In the genomic region with DNA sequence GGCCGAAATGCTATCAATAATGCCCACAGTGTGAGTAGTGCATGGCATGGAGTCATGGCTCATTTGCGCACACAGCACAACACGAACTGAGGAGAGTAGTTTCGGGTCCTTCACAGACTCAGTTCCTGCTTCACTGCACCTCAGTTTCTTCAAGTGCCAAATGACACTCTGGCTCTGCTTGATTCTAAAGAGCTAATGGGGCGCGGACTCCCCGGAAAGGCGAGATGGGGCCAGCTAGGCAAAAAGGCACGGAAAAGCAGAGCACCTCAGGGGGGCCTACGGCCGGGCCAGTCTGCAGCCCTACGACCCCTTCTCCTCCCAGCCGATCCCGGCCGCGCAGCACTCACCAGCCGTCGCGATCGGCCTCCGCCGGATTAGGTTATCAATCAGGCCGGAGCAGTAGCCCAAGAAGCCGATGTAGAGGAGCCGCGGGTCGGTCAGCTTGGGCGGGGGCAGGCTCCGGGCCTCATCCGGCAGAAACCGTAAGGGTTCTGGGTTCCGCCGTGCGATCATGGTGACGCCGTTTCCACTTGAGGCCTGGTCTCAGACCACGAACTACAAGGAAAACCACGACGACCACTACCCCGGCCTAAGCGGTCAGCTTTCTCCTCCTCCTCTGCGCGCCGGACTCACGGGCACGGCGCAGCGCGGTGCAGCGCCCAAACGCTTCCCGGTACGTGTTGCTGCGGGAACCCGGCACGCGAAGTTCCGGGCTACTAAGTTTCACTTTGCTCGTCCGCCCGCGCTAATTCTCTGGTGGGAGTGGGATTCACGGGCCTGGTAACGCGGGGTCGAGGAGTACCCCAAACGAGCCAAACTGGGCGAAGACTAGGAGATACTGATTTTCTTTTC, we compare ENCODE assay signal across 8 cellular contexts. TPM values are rescaled to one million over a fixed set of nuclear protein-coding genes. Genes with fewer than 3 reads are reported as not detected.
DNase-seq lines count a peak whose midpoint lies in the region; ATAC-seq and TF ChIP-seq lines count a peak whose summit lies in the region.

Gene NDUFC2, minus strand, starts transcription at position 631 of the 852 bp plus-strand sequence. Its CDS starts 118 bp downstream, at position 513.

- DNase-seq in BE2C (peak; percentile 84), GM19238 (ENCODE audit: insufficient read length, low spot score) (peak; percentile 71), NCI-H748 treated with DMSO at 0.1 percent for 48 hours (lab: John Stamatoyannopoulos, UW) (peak; percentile 13), ecto neural progenitor cell (ENCODE audit: low spot score) (peak; percentile 81), lower leg skin (ENCODE audit: low spot score in 2 of 2) (peak; percentile 63 to 95)
- peak; percentile 77 for DNase-seq in activated CD4-positive, alpha-beta memory T cell treated with anti-CD3 and anti-CD28 coated beads for 36 hours
- DNase-seq in stimulated activated CD4-positive, alpha-beta T cell treated with anti-CD3 and anti-CD28 coated beads, Interleukin-4, amount 100 ng/mL, for 4 hours = peak; percentile 64 to 66

- H3K27me3 ChIP-seq in BE2C = no peaks in the 10 kb centered on the region

- peak; percentile 69 for ATAC-seq in HG03457 (IDR thresholded peaks at IDR 0.05; ENCODE audit: unreplicated experiment)

- peaks cover 7% of the 10 kb centered on the region; the same call in 1 of the 2 replicates for H3K4me1 ChIP-seq in BE2C

- H3K4me3 ChIP-seq in BE2C (ENCODE audit: low read depth, low read length) (peak within 1 kb of the TSS; percentile 82), lower leg skin (ENCODE audit: low read depth, poor library complexity, severe bottlenecking) (peak within 1 kb of the TSS; percentile 98)

- peaks cover 14% of the 10 kb centered on the region for H3K36me3 ChIP-seq in BE2C

- no peak for TF ChIP-seq POLR2A in lower leg skin (IDR thresholded peaks at IDR 0.05)

- POLR2A ChIA-PET in activated CD4-positive, alpha-beta memory T cell treated with anti-CD3 and anti-CD28 coated beads for 36 hours (lab: Charles Lee) = interaction anchor here (0.5 to 2.1 kb wide), 8 partner anchors 11 to 416 kb away, joined by 3 to 8 read pairs (median 5); partner anchors contain the start of genes ALG8, INTS4, KCTD21 and USP35

- intact Hi-C loops in activated CD4-positive, alpha-beta memory T cell treated with anti-CD3 and anti-CD28 coated beads for 36 hours (cut with micrococcal nuclease) = loop anchor here (1.0 to 5.0 kb wide), 6 partner anchors 15 to 483 kb away; partner anchors contain the start of genes ALG8, GAB2, KCTD21 and USP35
- intact Hi-C loops in lower leg skin (cut with DNase I; ENCODE audit: low total_unique reads) = no loop called here

- H3K9me3 Mint-ChIP-seq in activated CD4-positive, alpha-beta memory T cell treated with anti-CD3 and anti-CD28 coated beads for 36 hours = no peaks in the 10 kb centered on the region

- no peaks in the 10 kb centered on the region for H3K9me3 ChIP-seq in BE2C

- peak within 1 kb of the TSS; percentile 91 for H3K4me3 Mint-ChIP-seq in activated CD4-positive, alpha-beta memory T cell treated with anti-CD3 and anti-CD28 coated beads for 36 hours

- H3K27ac Mint-ChIP-seq in activated CD4-positive, alpha-beta memory T cell treated with anti-CD3 and anti-CD28 coated beads for 36 hours = peak within 1 kb of the TSS; percentile 83

- no peaks in the 10 kb centered on the region for H3K27me3 Mint-ChIP-seq in activated CD4-positive, alpha-beta memory T cell treated with anti-CD3 and anti-CD28 coated beads for 36 hours

- peaks cover 2% of the 10 kb centered on the region for H3K36me3 Mint-ChIP-seq in activated CD4-positive, alpha-beta memory T cell treated with anti-CD3 and anti-CD28 coated beads for 36 hours

- TF ChIP-seq CTCF in BE2C (IDR thresholded peaks at IDR 0.05; ENCODE audit: low read depth, low read length) = no peak
- no peak for TF ChIP-seq CTCF in lower leg skin (IDR thresholded peaks at IDR 0.05)

- peaks cover 40% of the 10 kb centered on the region for H3K4me1 Mint-ChIP-seq in activated CD4-positive, alpha-beta memory T cell treated with anti-CD3 and anti-CD28 coated beads for 36 hours (ENCODE audit: low read depth)

- WGBS in lower leg skin, 2 donors = 0% methylated on average over 66 to 67 of the region's 68 CpGs

- CTCF ChIA-PET in activated CD4-positive, alpha-beta memory T cell treated with anti-CD3 and anti-CD28 coated beads for 36 hours (lab: Charles Lee) = interaction anchor here (1.4 to 2.0 kb wide), 3 partner anchors 33 to 84 kb away, joined by 5 to 6 read pairs (median 5); no protein-coding TSS in a partner anchor

RNA-seq across cellular contexts. Expression of gene NDUFC2, which starts in this region (rescaled TPM):
- polyA plus RNA-seq in BE2C (2012; ENCODE audit: insufficient read depth, insufficient read length, low read depth) = 402 TPM
- 100 to 1,000 TPM; 209 to 230 TPM for total RNA-seq in activated CD4-positive, alpha-beta memory T cell treated with anti-CD3 and anti-CD28 coated beads for 36 hours
- 100 to 1,000 TPM in 1 of 4 donors, 10 to 100 TPM in 3; 61.5 to 106 (median 87.4) TPM for total RNA-seq in lower leg skin

Comparison
In these comparisons a context has a peak if more than half of its experiments do, and no peak if none do; other contexts are left out.
1. Peak in every context shown above with its lines: DNase-seq, ATAC-seq and H3K4me3 ChIP-seq.
2. DNase-seq: peak in every context shown above with its lines; median percentile 84 in BE2C; 81 in ecto neural progenitor cell; 79 in lower leg skin; 77 in activated CD4-positive, alpha-beta memory T cell treated with anti-CD3 and anti-CD28 coated beads for 36 hours; 71 in GM19238; 65 in stimulated activated CD4-positive, alpha-beta T cell treated with anti-CD3 and anti-CD28 coated beads, Interleukin-4, amount 100 ng/mL, for 4 hours; 13 in NCI-H748 treated with DMSO at 0.1 percent for 48 hours.